In the genomic region with DNA sequence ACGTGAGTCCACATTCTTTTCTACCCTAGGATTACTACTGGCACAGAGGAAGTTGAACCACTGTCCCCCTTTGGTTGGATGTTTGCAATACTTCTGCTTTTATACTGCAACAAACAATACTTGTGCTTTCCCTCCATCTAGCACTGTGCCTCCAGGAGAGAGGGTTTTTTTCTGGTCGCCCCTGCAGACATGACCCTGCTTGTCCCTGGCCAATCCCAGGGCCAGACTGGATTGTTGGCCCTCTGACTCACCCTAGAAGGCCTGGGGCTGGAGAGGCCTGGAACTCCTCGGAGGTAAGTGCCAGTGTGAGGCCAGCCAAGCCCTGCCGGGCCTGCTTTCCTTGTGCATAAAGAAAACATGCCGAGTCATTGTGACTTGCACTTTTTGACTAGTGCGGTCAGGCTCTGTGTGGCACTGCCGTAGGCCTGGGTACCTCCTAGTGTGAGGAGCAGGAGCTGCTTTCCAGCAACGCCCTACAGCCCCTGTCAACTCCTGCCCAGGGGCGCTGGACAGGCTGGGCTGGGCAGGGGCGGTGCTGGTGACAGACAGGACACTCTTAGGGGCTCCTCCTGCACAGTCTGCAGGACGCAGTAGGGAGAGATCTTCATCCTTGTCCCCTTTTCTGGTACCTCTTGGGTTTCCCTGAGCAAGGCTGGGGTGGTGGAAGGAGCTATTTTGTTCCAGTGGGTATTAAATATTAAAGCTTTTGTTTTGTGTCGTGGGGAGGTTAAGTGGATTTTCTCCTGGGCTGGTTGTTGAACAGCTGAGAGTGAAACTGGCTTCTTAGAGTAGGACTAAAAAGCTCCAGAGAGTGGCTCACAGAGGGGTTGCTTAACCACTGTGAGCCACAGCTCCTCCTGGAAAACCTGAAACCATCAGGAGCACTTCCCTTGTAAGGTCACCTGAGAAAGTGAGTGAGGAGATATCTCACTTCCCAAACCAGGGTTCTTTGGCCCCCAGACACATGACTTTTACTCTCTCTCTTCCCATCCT, we compare ENCODE assay signal across 1 cellular context.
TF ChIP-seq lines count a peak whose summit lies in the region.

No MANE protein-coding gene starts in this region.

TF ChIP-seq in HCT116, 20 proteins besides CTCF, POLR2A, EP300 and RAD21 (continued from another document):
- TF ChIP-seq CBX3 (IDR thresholded peaks at IDR 0.05; ENCODE audit: low read depth): peak; percentile 95
- peak; percentile 82; the same call in 1 of the 2 replicates for TF ChIP-seq SIN3A (IDR thresholded peaks at IDR 0.05; ENCODE audit: low read depth)
- TF ChIP-seq JUND (IDR thresholded peaks at IDR 0.05): peak; percentile 92
- no peak for TF ChIP-seq EZH2 (IDR thresholded peaks at IDR 0.05)
- no peak for TF ChIP-seq CEBPB (IDR thresholded peaks at IDR 0.05; ENCODE audit: low read depth)
- no peak for TF ChIP-seq ELF1 (IDR thresholded peaks at IDR 0.05; ENCODE audit: borderline replicate concordance, low read depth)
- TF ChIP-seq YY1 (IDR thresholded peaks at IDR 0.05; ENCODE audit: extremely low read depth, insufficient replicate concordance, low read depth, low read length): no peak
- TF ChIP-seq, protein P1, sequence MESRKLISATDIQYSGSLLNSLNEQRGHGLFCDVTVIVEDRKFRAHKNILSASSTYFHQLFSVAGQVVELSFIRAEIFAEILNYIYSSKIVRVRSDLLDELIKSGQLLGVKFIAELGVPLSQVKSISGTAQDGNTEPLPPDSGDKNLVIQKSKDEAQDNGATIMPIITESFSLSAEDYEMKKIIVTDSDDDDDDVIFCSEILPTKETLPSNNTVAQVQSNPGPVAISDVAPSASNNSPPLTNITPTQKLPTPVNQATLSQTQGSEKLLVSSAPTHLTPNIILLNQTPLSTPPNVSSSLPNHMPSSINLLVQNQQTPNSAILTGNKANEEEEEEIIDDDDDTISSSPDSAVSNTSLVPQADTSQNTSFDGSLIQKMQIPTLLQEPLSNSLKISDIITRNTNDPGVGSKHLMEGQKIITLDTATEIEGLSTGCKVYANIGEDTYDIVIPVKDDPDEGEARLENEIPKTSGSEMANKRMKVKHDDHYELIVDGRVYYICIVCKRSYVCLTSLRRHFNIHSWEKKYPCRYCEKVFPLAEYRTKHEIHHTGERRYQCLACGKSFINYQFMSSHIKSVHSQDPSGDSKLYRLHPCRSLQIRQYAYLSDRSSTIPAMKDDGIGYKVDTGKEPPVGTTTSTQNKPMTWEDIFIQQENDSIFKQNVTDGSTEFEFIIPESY (IDR thresholded peaks at IDR 0.05; ENCODE audit: extremely low read depth, insufficient replicate concordance, low read length): peak; percentile 5
- no peak for TF ChIP-seq ATF3 (IDR thresholded peaks at IDR 0.05)
- TF ChIP-seq EZH2phosphoT487 (IDR thresholded peaks at IDR 0.05; ENCODE audit: borderline replicate concordance): no peak
- TF ChIP-seq REST (IDR thresholded peaks at IDR 0.05; ENCODE audit: low read depth): no peak
- no peak for TF ChIP-seq EGR1 (IDR thresholded peaks at IDR 0.05; ENCODE audit: low read depth)
